In the genomic region with DNA sequence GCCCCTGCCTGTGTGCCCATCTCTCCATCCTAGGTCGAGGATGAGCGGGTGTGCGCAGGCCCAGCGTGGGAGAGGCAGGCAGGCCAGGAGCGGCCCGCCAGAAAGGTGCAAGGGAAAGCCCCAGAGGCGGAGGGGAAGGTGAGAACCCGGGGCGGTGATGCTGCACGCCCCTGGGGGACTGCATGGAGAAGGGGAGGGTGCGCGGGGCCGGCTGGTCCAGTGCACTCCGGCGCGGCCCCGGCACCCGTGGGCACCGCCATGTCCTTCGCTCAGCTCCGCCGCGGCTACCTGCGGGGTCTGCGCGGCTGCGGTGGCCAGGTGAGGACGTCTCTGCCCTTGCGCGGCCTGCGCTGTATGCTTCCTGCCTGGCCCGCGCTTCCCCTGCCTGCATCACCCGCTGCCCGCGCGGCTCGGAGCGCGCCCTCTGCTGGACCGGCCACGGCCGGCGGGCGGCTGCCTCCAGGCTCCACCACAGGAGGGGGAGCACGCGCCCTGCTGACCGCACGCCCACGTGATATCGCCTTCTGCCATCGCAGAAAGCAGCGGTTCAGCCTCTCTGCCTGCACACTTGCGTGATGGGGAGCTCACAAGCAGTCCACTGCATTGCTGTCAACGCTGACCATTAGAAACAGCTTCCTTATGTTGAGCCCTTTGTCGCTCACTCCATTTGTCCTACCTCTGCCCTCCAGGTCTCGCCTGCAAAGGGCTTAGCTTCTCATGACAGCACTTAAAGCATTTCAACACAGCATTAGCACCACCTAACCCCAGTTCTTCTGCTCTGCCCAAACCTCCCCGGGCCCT, we compare ENCODE assay signal across 1 cellular context.
TF ChIP-seq lines count a peak whose summit lies in the region.

No MANE protein-coding gene starts in this region.

TF ChIP-seq in GM12878, 131 proteins besides CTCF, POLR2A, EP300 and RAD21 (continued from another document and continues in another):
- TF ChIP-seq RELA (IDR thresholded peaks at IDR 0.05; ENCODE audit: borderline replicate concordance, partially characterized antibody) (no peak), ZBED1 (IDR thresholded peaks at IDR 0.05; ENCODE audit: borderline replicate concordance) (no peak), MTA2 (IDR thresholded peaks at IDR 0.05; ENCODE audit: low read depth) (no peak), MLLT1 (IDR thresholded peaks at IDR 0.05) (peak; percentile 31; the same call in 1 of the 2 replicates), TARDBP (IDR thresholded peaks at IDR 0.05; ENCODE audit: borderline replicate concordance) (no peak), CHD1 (IDR thresholded peaks at IDR 0.05; ENCODE audit: low read depth, low read length) (no peak), JUNB (IDR thresholded peaks at IDR 0.05) (no peak), TCF12 (IDR thresholded peaks at IDR 0.05; ENCODE audit: low read depth, low read length) (peak; percentile 43; the same call in 1 of the 2 replicates), ATF3 (IDR thresholded peaks at IDR 0.05; ENCODE audit: borderline replicate concordance, extremely low read depth, low read depth, low read length) (peak; percentile 30; the same call in 1 of the 2 replicates), ZNF384 (IDR thresholded peaks at IDR 0.05; ENCODE audit: borderline replicate concordance, low read depth, low read length) (no peak), SMAD1 (IDR thresholded peaks at IDR 0.05; ENCODE audit: low read depth, partially characterized antibody) (no peak), ZNF274 (IDR thresholded peaks at IDR 0.05; ENCODE audit: insufficient read depth, insufficient read length) (no peak), HCFC1 (IDR thresholded peaks at IDR 0.05; ENCODE audit: low read length) (no peak; the same call in 1 of the 2 replicates), MTA3 (IDR thresholded peaks at IDR 0.05; ENCODE audit: borderline replicate concordance, low read length) (no peak), DPF2 (IDR thresholded peaks at IDR 0.05) (peak; percentile 74), BHLHE40 (IDR thresholded peaks at IDR 0.05; ENCODE audit: borderline replicate concordance in 1 of 2, low read depth in 2 of 2, low read length in 1 of 2) (peak; percentile 91 to 96), ASH2L (IDR thresholded peaks at IDR 0.05; ENCODE audit: borderline replicate concordance, low read depth) (no peak), STAT1 (conservative IDR thresholded peaks at IDR 0.05) (no peak), NBN (IDR thresholded peaks at IDR 0.05) (no peak), YY1 (IDR thresholded peaks at IDR 0.05; ENCODE audit: low read depth, low read length) (peak; percentile 69; the same call in 1 of the 2 replicates), LARP7 (IDR thresholded peaks at IDR 0.05) (peak; percentile 67; the same call in 1 of the 2 replicates), SIN3A (IDR thresholded peaks at IDR 0.05; ENCODE audit: low read depth, low read length) (no peak), GATAD2B (conservative IDR thresholded peaks at IDR 0.05; ENCODE audit: low read depth) (peak; percentile 82), TAF1 (IDR thresholded peaks at IDR 0.05; ENCODE audit: borderline replicate concordance, low read depth, low read length) (no peak), PRDM15 (CRISPR knock-in tag; IDR thresholded peaks at IDR 0.05) (no peak), ZNF217 (IDR thresholded peaks at IDR 0.05) (peak; percentile 66; the same call in 1 of the 2 replicates), RAD51 (IDR thresholded peaks at IDR 0.05) (peak; percentile 79), ZSCAN29 (IDR thresholded peaks at IDR 0.05) (no peak), ZNF592 (IDR thresholded peaks at IDR 0.05) (no peak), SMC3 (IDR thresholded peaks at IDR 0.05; ENCODE audit: borderline replicate concordance, low read length) (peak; percentile 67)
- TF ChIP-seq, protein P1, sequence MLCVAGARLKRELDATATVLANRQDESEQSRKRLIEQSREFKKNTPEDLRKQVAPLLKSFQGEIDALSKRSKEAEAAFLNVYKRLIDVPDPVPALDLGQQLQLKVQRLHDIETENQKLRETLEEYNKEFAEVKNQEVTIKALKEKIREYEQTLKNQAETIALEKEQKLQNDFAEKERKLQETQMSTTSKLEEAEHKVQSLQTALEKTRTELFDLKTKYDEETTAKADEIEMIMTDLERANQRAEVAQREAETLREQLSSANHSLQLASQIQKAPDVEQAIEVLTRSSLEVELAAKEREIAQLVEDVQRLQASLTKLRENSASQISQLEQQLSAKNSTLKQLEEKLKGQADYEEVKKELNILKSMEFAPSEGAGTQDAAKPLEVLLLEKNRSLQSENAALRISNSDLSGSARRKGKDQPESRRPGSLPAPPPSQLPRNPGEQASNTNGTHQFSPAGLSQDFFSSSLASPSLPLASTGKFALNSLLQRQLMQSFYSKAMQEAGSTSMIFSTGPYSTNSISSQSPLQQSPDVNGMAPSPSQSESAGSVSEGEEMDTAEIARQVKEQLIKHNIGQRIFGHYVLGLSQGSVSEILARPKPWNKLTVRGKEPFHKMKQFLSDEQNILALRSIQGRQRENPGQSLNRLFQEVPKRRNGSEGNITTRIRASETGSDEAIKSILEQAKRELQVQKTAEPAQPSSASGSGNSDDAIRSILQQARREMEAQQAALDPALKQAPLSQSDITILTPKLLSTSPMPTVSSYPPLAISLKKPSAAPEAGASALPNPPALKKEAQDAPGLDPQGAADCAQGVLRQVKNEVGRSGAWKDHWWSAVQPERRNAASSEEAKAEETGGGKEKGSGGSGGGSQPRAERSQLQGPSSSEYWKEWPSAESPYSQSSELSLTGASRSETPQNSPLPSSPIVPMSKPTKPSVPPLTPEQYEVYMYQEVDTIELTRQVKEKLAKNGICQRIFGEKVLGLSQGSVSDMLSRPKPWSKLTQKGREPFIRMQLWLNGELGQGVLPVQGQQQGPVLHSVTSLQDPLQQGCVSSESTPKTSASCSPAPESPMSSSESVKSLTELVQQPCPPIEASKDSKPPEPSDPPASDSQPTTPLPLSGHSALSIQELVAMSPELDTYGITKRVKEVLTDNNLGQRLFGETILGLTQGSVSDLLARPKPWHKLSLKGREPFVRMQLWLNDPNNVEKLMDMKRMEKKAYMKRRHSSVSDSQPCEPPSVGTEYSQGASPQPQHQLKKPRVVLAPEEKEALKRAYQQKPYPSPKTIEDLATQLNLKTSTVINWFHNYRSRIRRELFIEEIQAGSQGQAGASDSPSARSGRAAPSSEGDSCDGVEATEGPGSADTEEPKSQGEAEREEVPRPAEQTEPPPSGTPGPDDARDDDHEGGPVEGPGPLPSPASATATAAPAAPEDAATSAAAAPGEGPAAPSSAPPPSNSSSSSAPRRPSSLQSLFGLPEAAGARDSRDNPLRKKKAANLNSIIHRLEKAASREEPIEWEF (IDR thresholded peaks at IDR 0.05; ENCODE audit: insufficient replicate concordance, low read depth, low read length), result no peak
- TF ChIP-seq, protein P2, sequence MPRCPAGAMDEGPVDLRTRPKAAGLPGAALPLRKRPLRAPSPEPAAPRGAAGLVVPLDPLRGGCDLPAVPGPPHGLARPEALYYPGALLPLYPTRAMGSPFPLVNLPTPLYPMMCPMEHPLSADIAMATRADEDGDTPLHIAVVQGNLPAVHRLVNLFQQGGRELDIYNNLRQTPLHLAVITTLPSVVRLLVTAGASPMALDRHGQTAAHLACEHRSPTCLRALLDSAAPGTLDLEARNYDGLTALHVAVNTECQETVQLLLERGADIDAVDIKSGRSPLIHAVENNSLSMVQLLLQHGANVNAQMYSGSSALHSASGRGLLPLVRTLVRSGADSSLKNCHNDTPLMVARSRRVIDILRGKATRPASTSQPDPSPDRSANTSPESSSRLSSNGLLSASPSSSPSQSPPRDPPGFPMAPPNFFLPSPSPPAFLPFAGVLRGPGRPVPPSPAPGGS (IDR thresholded peaks at IDR 0.05; ENCODE audit: borderline replicate concordance, insufficient read depth, low read depth, low read length, poor library complexity, severe bottlenecking), result no peak
- TF ChIP-seq, protein P3, sequence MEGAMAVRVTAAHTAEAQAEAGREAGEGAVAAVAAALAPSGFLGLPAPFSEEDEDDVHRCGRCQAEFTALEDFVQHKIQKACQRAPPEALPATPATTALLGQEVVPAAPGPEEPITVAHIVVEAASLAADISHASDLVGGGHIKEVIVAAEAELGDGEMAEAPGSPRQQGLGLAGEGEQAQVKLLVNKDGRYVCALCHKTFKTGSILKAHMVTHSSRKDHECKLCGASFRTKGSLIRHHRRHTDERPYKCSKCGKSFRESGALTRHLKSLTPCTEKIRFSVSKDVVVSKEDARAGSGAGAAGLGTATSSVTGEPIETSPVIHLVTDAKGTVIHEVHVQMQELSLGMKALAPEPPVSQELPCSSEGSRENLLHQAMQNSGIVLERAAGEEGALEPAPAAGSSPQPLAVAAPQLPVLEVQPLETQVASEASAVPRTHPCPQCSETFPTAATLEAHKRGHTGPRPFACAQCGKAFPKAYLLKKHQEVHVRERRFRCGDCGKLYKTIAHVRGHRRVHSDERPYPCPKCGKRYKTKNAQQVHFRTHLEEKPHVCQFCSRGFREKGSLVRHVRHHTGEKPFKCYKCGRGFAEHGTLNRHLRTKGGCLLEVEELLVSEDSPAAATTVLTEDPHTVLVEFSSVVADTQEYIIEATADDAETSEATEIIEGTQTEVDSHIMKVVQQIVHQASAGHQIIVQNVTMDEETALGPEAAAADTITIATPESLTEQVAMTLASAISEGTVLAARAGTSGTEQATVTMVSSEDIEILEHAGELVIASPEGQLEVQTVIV (IDR thresholded peaks at IDR 0.05; ENCODE audit: borderline replicate concordance, partially characterized antibody), result no peak
- TF ChIP-seq, protein P4, sequence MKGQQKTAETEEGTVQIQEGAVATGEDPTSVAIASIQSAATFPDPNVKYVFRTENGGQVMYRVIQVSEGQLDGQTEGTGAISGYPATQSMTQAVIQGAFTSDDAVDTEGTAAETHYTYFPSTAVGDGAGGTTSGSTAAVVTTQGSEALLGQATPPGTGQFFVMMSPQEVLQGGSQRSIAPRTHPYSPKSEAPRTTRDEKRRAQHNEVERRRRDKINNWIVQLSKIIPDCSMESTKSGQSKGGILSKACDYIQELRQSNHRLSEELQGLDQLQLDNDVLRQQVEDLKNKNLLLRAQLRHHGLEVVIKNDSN (IDR thresholded peaks at IDR 0.05; ENCODE audit: borderline replicate concordance, extremely low read length, insufficient read depth, low read depth, low read length), result peak; percentile 91
